ENCODE assay signal across 13 cellular contexts in genomic region chr22:45885171-45885840, GRCh38.
"Had no signal": no experiment of that assay in that cellular context is flagged by ENCODE, and none has a peak within 500 bp of the region (broad histone marks: within the 10 kb centered on the region; RNA-seq: fewer than 3 reads in every experiment).

No MANE protein-coding gene starts in this region.

- H3K27ac Mint-ChIP-seq: activated CD8-positive, alpha-beta T cell treated with anti-CD3 and anti-CD28 coated beads, Interleukin-2, amount 10 ng/mL, durations not matched to agents 7 days and 5 days; activated naive CD8-positive, alpha-beta T cell; mesothelial cell of epicardium had no signal

- H3K36me3 ChIP-seq: esophagus squamous epithelium, neural progenitor cell, upper lobe of left lung had no signal

- H3K36me3 Mint-ChIP-seq: activated naive CD8-positive, alpha-beta T cell; mesothelial cell of epicardium; neural progenitor cell had no signal

- H3K27ac ChIP-seq: dorsolateral prefrontal cortex, esophagus squamous epithelium, neural progenitor cell, parathyroid adenoma, upper lobe of left lung had no signal

- H3K9me3 ChIP-seq: esophagus squamous epithelium, upper lobe of left lung had no signal

- DNase-seq: activated CD8-positive, alpha-beta T cell treated with anti-CD3 and anti-CD28 coated beads, Interleukin-2, amount 10 ng/mL, durations not matched to agents 7 days and 5 days; esophagus squamous epithelium; foreskin fibroblast; SHP77 treated with DMSO at 0.1 percent for 48 hours; stimulated activated CD4-positive, alpha-beta T cell treated with anti-CD3 and anti-CD28 coated beads, Interleukin-1b, Interleukin-23, amount 100 ng/mL, for 48 hours; stimulated activated naive CD4-positive, alpha-beta T cell treated with Interleukin-2 at 50 U/mL for 16 hours; SW 1271 had no signal

- H3K4me3 Mint-ChIP-seq: activated CD8-positive, alpha-beta T cell treated with anti-CD3 and anti-CD28 coated beads, Interleukin-2, amount 10 ng/mL, durations not matched to agents 7 days and 5 days; activated naive CD8-positive, alpha-beta T cell; mesothelial cell of epicardium; neural progenitor cell had no signal

- H3K4me1 ChIP-seq: parathyroid adenoma had no signal

- H3K4me3 ChIP-seq: esophagus squamous epithelium, neural progenitor cell, upper lobe of left lung had no signal

- H3K4me1 Mint-ChIP-seq: mesothelial cell of epicardium had no signal

- H3K9me3 Mint-ChIP-seq: mesothelial cell of epicardium, neural progenitor cell had no signal
